Comparison of ENCODE assay signal across 1 cellular context in genomic region chr2:147934881-147935280, GRCh38.
TF ChIP-seq lines count a peak whose summit lies in the region.

No MANE protein-coding gene starts in this region.

TF ChIP-seq in HepG2, 621 proteins besides CTCF, POLR2A, EP300 and RAD21 (continued from another document):
- TF ChIP-seq, protein P1, sequence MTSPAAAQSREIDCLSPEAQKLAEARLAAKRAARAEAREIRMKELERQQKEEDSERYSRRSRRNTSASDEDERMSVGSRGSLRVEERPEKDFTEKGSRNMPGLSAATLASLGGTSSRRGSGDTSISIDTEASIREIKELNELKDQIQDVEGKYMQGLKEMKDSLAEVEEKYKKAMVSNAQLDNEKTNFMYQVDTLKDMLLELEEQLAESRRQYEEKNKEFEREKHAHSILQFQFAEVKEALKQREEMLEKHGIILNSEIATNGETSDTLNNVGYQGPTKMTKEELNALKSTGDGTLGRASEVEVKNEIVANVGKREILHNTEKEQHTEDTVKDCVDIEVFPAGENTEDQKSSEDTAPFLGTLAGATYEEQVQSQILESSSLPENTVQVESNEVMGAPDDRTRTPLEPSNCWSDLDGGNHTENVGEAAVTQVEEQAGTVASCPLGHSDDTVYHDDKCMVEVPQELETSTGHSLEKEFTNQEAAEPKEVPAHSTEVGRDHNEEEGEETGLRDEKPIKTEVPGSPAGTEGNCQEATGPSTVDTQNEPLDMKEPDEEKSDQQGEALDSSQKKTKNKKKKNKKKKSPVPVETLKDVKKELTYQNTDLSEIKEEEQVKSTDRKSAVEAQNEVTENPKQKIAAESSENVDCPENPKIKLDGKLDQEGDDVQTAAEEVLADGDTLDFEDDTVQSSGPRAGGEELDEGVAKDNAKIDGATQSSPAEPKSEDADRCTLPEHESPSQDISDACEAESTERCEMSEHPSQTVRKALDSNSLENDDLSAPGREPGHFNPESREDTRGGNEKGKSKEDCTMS (CRISPR knock-in tag; conservative IDR thresholded peaks at IDR 0.05), result no peak
- TF ChIP-seq CEBPG (CRISPR knock-in tag; IDR thresholded peaks at IDR 0.05) (no peak), ZNF274 (CRISPR knock-in tag; IDR thresholded peaks at IDR 0.05) (no peak), TIGD3 (CRISPR knock-in tag; IDR thresholded peaks at IDR 0.05; ENCODE audit: borderline replicate concordance) (no peak), ZNF205 (CRISPR knock-in tag; IDR thresholded peaks at IDR 0.05) (no peak), MAF1 (CRISPR knock-in tag; IDR thresholded peaks at IDR 0.05; ENCODE audit: borderline replicate concordance) (no peak), ZNF256 (CRISPR knock-in tag; conservative IDR thresholded peaks at IDR 0.05) (no peak), REPIN1 (CRISPR knock-in tag; IDR thresholded peaks at IDR 0.05; ENCODE audit: borderline replicate concordance, low read depth) (no peak), DNMT1 (CRISPR knock-in tag; IDR thresholded peaks at IDR 0.05) (no peak), FOXK1 (CRISPR knock-in tag; IDR thresholded peaks at IDR 0.05; ENCODE audit: borderline replicate concordance, low read depth) (no peak), YEATS4 (CRISPR knock-in tag; IDR thresholded peaks at IDR 0.05; ENCODE audit: borderline replicate concordance) (no peak)
- TF ChIP-seq, protein P2, sequence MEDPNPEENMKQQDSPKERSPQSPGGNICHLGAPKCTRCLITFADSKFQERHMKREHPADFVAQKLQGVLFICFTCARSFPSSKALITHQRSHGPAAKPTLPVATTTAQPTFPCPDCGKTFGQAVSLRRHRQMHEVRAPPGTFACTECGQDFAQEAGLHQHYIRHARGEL (CRISPR knock-in tag; IDR thresholded peaks at IDR 0.05), result no peak
- TF ChIP-seq, protein P3, sequence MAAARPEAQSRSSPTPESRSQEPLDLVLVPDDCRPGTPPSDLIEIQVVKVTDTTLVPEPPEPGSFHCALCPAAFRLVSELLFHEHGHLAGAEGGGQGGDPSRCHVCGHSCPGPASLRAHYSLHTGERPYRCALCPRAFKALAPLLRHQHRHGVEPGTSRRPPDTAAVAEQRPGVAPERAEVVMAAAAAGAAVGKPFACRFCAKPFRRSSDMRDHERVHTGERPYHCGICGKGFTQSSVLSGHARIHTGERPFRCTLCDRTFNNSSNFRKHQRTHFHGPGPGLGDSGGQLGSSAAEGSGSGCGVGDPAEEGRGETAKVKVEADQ (CRISPR knock-in tag; IDR thresholded peaks at IDR 0.05; ENCODE audit: borderline replicate concordance), result no peak
